ENCODE assay signal across 9 cellular contexts in the genomic region with DNA sequence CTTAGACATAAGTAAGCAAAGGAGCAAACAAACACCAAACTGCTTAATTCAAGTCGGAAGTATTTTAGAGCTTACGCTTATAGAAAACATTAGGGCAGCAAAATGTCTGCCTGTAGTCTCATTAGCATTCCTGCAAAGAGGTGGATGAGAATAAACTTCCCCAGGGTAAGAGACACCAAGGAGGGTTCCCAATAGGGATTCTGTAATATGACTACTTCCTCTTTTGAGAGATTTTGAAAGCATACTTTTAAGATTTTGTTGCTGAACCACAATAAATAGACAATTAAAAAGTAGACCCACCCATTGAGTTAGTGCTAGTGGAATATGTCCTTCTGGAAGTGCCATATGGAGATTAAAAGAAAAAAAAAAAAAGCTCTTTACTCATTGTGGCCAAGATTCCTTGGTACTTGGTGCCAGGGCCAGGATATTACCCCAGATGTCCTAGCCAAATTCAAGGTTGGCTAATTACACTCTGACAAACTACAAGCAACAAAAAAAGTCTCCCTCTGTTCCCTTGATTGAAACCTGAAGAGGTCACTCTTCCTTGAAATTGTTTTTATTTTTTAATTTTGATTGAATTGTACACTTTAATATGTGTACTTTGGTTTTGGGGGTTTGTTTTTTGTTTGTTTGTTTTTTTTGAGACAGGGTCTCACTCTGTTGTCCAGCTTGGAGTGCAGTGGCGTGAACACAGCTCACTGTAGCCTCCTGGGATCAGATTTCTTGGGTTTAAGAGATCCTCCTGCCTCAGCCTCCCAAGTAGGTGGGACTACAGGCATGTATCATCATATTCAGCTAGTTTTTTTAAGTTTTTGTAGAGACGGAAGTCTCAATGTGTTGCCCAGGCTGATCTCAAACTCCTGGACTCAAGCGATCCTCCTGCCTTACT. TPM values are rescaled to one million over a fixed set of nuclear protein-coding genes. Genes with fewer than 3 reads are reported as not detected.
DNase-seq lines count a peak whose midpoint lies in the region; ATAC-seq and TF ChIP-seq lines count a peak whose summit lies in the region.
"Had no signal": no experiment of that assay in that cellular context is flagged by ENCODE, and none has a peak within 500 bp of the region (broad histone marks: within the 10 kb centered on the region; RNA-seq: fewer than 3 reads in every experiment).

No MANE protein-coding gene starts in this region.

- in situ Hi-C loops in mammary epithelial cell (cut with MboI; ENCODE audit: low sequenced_read_pairs in 2 of 2) = no loop called here
- in situ Hi-C loops in Panc1 (cut with HindIII; ENCODE audit: low pct_unique_long_range_greater_than_20kb, low sequenced_read_pairs) = no loop called here
- in situ Hi-C loops in HAP-1 (cut with MboI; ENCODE audit: low sequenced_read_pairs) = no loop called here

- ATAC-seq in Panc1 (no peak), left ventricle myocardium superior (peak; percentile 17), foreskin keratinocyte (no peak)

- CTCF ChIA-PET in MCF 10A (lab: Yijun Ruan, JAX) (interaction anchor here (0.6 to 2.5 kb wide), 5 partner anchors 10 to 58 kb away, joined by 3 to 8 read pairs (median 4); no protein-coding TSS in a partner anchor), mammary epithelial cell (lab: Charles Lee; ENCODE audit: low non-redundant PET) (no interaction called here), Panc1 (lab: Charles Lee) (no interaction called here)

- TF ChIP-seq CTCF in MCF 10A (IDR thresholded peaks at IDR 0.05; ENCODE audit: unreplicated experiment) (no peak), mammary epithelial cell (conservative IDR thresholded peaks at IDR 0.05 in 1 of 2, IDR thresholded peaks at IDR 0.05 in 1 of 2; ENCODE audit: extremely low read depth in 1 of 2, insufficient read depth in 1 of 2, low read depth in 1 of 2, low read length in 2 of 2) (no peak), Panc1 (IDR thresholded peaks at IDR 0.05) (no peak), type B pancreatic cell (conservative IDR thresholded peaks at IDR 0.05) (no peak), foreskin keratinocyte (conservative IDR thresholded peaks at IDR 0.05) (no peak)

- H2AFZ ChIP-seq in mammary epithelial cell (ENCODE audit: low read depth, low read length) = no peak overlapping the region

- peaks cover 12% of the 10 kb centered on the region for H3K4me1 Mint-ChIP-seq in MCF 10A (ENCODE audit: insufficient read depth, unreplicated experiment)
- H3K4me1 Mint-ChIP-seq in type B pancreatic cell (ENCODE audit: unreplicated experiment) = peaks cover 14% of the 10 kb centered on the region

- DNase-seq in MCF 10A (ENCODE audit: unreplicated experiment) = no peak
- DNase-seq in mammary epithelial cell = no peak
- DNase-seq in Panc1 (ENCODE audit: low read depth, low spot score) = no peak
- DNase-seq in left ventricle myocardium superior = no peak
- DNase-seq in type B pancreatic cell (ENCODE audit: extremely low spot score, unreplicated experiment) = no peak
- no peak for DNase-seq in foreskin keratinocyte
- no peak for DNase-seq in activated effector memory CD4-positive, alpha-beta T cell treated with Interleukin-2 at 50 U/mL for 16 hours
- DNase-seq in HAP-1 (ENCODE audit: low spot score in 2 of 2) = no peak

- intact Hi-C loops in MCF 10A (cut with micrococcal nuclease) = no loop called here
- intact Hi-C loops in mammary epithelial cell (cut with micrococcal nuclease) = no loop called here
- intact Hi-C loops in Panc1 (cut with micrococcal nuclease; ENCODE audit: unreplicated experiment) = no loop called here
- intact Hi-C loops in left ventricle myocardium superior (cut with micrococcal nuclease) = no loop called here

- dilution Hi-C loops in mammary epithelial cell (cut with HindIII; ENCODE audit: low sequenced_read_pairs) = no loop called here

- POLR2A ChIA-PET in MCF 10A (lab: Yijun Ruan, JAX) = interaction anchor here (0.6 to 3.9 kb wide), 9 partner anchors 11 to 110 kb away, joined by 3 to 20 read pairs (median 4); no protein-coding TSS in a partner anchor
- POLR2A ChIA-PET in Panc1 (lab: Charles Lee) = no interaction called here

- no peak overlapping the region for H3K4me2 ChIP-seq in mammary epithelial cell (ENCODE audit: insufficient read depth, low read depth, low read length)

- H3K9ac ChIP-seq in mammary epithelial cell (ENCODE audit: insufficient read depth, low read length) = no peak overlapping the region

- H3K36me3 Mint-ChIP-seq in MCF 10A (ENCODE audit: insufficient read depth, unreplicated experiment) (peaks cover 12% of the 10 kb centered on the region), type B pancreatic cell (peaks cover 8% of the 10 kb centered on the region)

- no peaks in the 10 kb centered on the region for H3K9me3 Mint-ChIP-seq in MCF 10A (ENCODE audit: unreplicated experiment)
- H3K9me3 Mint-ChIP-seq in type B pancreatic cell = no peaks in the 10 kb centered on the region
- H3K9me3 Mint-ChIP-seq: neural crest cell had no signal

- H3K36me3 ChIP-seq in mammary epithelial cell (ENCODE audit: insufficient read depth, low read length) (no peaks in the 10 kb centered on the region), Panc1 (ENCODE audit: control insufficient read depth, insufficient read depth, low read length) (no peaks in the 10 kb centered on the region), HAP-1 (replicated peaks) (peaks cover 3% of the 10 kb centered on the region; the same call in 1 of the 2 replicates)

- no TSS peak for BruUV-seq in MCF 10A (replicated peaks; lab: Mats Ljungman, UMichigan)
- BruUV-seq in mammary epithelial cell (replicated peaks; lab: Mats Ljungman, UMichigan) = no TSS peak
- BruUV-seq in Panc1 (replicated peaks; lab: Mats Ljungman, UMichigan) = no TSS peak

- no peaks in the 10 kb centered on the region for H3K27me3 ChIP-seq in mammary epithelial cell (ENCODE audit: insufficient read depth, low read length)
- H3K27me3 ChIP-seq in Panc1 (ENCODE audit: control insufficient read depth, insufficient read depth, low read length) = no peaks in the 10 kb centered on the region
- no peaks in the 10 kb centered on the region for H3K27me3 ChIP-seq in foreskin keratinocyte
- no peaks in the 10 kb centered on the region for H3K27me3 ChIP-seq in HAP-1 (ENCODE audit: low read depth)

- H3K4me3 Mint-ChIP-seq in MCF 10A (ENCODE audit: unreplicated experiment) = no peak overlapping the region
- H3K4me3 Mint-ChIP-seq in type B pancreatic cell = no peak overlapping the region
- H3K4me3 Mint-ChIP-seq: neural crest cell had no signal

- H3K4me3 ChIP-seq in mammary epithelial cell (replicated peaks in 1 of 3; ENCODE audit: insufficient read depth in 1 of 3, low read depth in 2 of 3, low read length in 3 of 3) (no peak overlapping the region), Panc1 (ENCODE audit: low read depth in 2 of 2, low read length in 2 of 2) (no peak overlapping the region), HAP-1 (no peak overlapping the region)

- H3K27ac Mint-ChIP-seq in MCF 10A (ENCODE audit: low read depth, unreplicated experiment) = peak overlapping the region; percentile 0
- peak overlapping the region; percentile 55 for H3K27ac Mint-ChIP-seq in type B pancreatic cell

- WGBS in mammary epithelial cell (ENCODE audit: low coverage, missing lambda C conversion rate) = 76% methylated on average over 5 of the region's 5 CpGs

- peaks cover 89% of the 10 kb centered on the region for H3K79me2 ChIP-seq in mammary epithelial cell (ENCODE audit: insufficient read depth, low read length)

- H3K27me3 Mint-ChIP-seq in MCF 10A (ENCODE audit: insufficient read depth, unreplicated experiment) = no peaks in the 10 kb centered on the region
- no peaks in the 10 kb centered on the region for H3K27me3 Mint-ChIP-seq in type B pancreatic cell

- H3K4me1 ChIP-seq in mammary epithelial cell (ENCODE audit: insufficient read depth, low read length) (no peaks in the 10 kb centered on the region), Panc1 (ENCODE audit: control insufficient read depth, insufficient read depth, low read length) (peaks cover 29% of the 10 kb centered on the region), foreskin keratinocyte (no peaks in the 10 kb centered on the region), HAP-1 (no peaks in the 10 kb centered on the region)

- H4K20me1 ChIP-seq in mammary epithelial cell (ENCODE audit: insufficient read depth, low read length) = no peaks in the 10 kb centered on the region

- H3K27ac ChIP-seq in mammary epithelial cell (ENCODE audit: insufficient read depth, low read depth, low read length) (no peak overlapping the region), Panc1 (ENCODE audit: low read length) (peak overlapping the region; percentile 57), foreskin keratinocyte (no peak overlapping the region)

- H3K9me3 ChIP-seq in mammary epithelial cell (replicated peaks; ENCODE audit: insufficient read depth, low read length) (no peaks in the 10 kb centered on the region), Panc1 (ENCODE audit: control insufficient read depth, insufficient read depth, low read depth, low read length) (no peaks in the 10 kb centered on the region), HAP-1 (no peaks in the 10 kb centered on the region)

RNA-seq across cellular contexts. Expression of gene CLIP1, which starts 8.7 kb away (rescaled TPM):
- total RNA-seq in MCF 10A (2022) = 92.6 and 115 TPM in 2 replicates
- total RNA-seq in mammary epithelial cell = 10 to 100 TPM; 86.1 to 97.4 TPM
- polyA plus RNA-seq in mammary epithelial cell = 38.0 TPM
- 72.3 TPM for polyA minus RNA-seq in mammary epithelial cell
- total RNA-seq in Panc1 (2021; ENCODE audit: unreplicated experiment) = 117 TPM
- polyA plus RNA-seq in Panc1 (2012; ENCODE audit: insufficient read length) = 52.1 TPM
- total RNA-seq in left ventricle myocardium superior = 93.3 TPM
- 59.1 and 119 TPM in 2 replicates for total RNA-seq in type B pancreatic cell (ENCODE audit: low replicate concordance)
- total RNA-seq in foreskin keratinocyte = 31.5 and 34.4 TPM in 2 replicates
- polyA plus RNA-seq in foreskin keratinocyte = 6.6 and 6.8 TPM in 2 replicates
